ENCODE assay signal across 9 cellular contexts in the genomic region with DNA sequence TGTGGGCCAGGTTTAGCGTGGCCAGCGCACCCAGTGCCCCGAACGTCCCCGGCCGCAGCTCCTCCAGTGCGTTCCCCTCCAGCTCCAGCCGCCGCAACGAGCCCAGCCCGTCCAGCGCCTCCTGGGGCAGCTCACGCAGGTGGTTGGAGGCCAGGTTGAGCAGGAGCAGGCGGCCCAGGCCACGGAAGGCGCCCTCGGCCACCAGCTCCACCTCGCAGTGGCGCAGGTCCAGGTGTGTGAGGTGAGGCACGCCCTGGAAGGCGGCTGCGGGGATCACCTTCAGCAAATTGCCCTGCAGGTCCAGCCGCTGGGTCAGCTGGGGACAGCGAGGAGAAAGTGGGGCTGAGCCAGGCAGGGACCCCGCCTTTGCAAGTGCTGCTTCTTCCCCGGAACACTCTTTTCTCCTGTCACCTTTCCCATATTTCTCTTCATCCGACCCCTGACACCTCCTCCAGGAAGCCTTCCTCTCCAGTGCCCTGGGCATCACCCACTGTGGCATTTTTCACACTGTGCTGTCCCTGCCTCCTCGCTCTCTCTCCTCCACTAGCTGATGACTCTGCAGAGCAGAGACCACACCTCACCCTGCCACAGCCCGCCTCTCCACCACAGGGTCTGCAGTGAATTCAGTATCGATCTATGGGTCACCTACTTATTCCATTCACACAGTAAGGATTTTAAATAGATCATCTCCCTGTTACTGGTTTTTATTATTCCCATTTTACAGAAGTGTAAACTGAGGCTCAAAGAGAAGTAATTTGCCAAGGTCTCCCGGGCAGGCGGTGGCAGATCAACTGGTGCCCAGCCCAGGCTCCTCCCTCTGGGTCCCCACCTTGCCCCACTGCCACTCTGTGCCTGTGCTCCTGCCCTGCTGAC. TPM values are rescaled to one million over a fixed set of nuclear protein-coding genes. Genes with fewer than 3 reads are reported as not detected.
DNase-seq lines count a peak whose midpoint lies in the region; ATAC-seq lines count a peak whose summit lies in the region.
"Had no signal": no experiment of that assay in that cellular context is flagged by ENCODE, and none has a peak within 500 bp of the region (broad histone marks: within the 10 kb centered on the region; RNA-seq: fewer than 3 reads in every experiment).

No MANE protein-coding gene starts in this region.

- ATAC-seq in GM21423 (IDR thresholded peaks at IDR 0.05; ENCODE audit: unreplicated experiment) = no peak

- DNase-seq in activated CD4-positive, alpha-beta T cell treated with anti-CD3 and anti-CD28 coated beads, Interleukin-2, amount 10 ng/mL, durations not matched to agents 24 days and 14 days = no peak
- no peak for DNase-seq in activated CD4-positive, alpha-beta T cell treated with anti-CD3 and anti-CD28 coated beads for 4 hours
- DNase-seq in activated T-helper 2 cell treated with anti-CD3 and anti-CD28 coated beads, Interferon-gamma antibody, Interleukin-2, Interleukin-4, amounts not matched to agents 10 μg/mL and 5 μg/mL and 100 μg/mL, durations not matched to agents 14 hours and 24 hours and 36 hours (ENCODE audit: low spot score) = no peak
- DNase-seq in immature natural killer cell (no peak), HuH-7.5 (ENCODE audit: low spot score) (no peak), cortex of kidney (lab: John Stamatoyannopoulos, UW) (no peak)
- DNase-seq: NCI-H226 had no signal

- H3K27ac Mint-ChIP-seq in activated CD4-positive, alpha-beta T cell treated with anti-CD3 and anti-CD28 coated beads, Interleukin-2, amount 10 ng/mL, durations not matched to agents 24 days and 14 days = peak overlapping the region; percentile 11
- no peak overlapping the region for H3K27ac Mint-ChIP-seq in activated T-helper 2 cell treated with anti-CD3 and anti-CD28 coated beads, Interferon-gamma antibody, Interleukin-2, Interleukin-4, amounts not matched to agents 10 μg/mL and 5 μg/mL and 100 μg/mL, durations not matched to agents 14 hours and 24 hours and 36 hours
- peak overlapping the region in 3 of 6 donors; percentile 15 to 62 (median 59) for H3K27ac Mint-ChIP-seq in immature natural killer cell

- intact Hi-C loops in activated CD4-positive, alpha-beta T cell treated with anti-CD3 and anti-CD28 coated beads, Interleukin-2, amount 10 ng/mL, durations not matched to agents 24 days and 14 days (cut with micrococcal nuclease) = no loop called here
- intact Hi-C loops in activated T-helper 2 cell treated with anti-CD3 and anti-CD28 coated beads, Interferon-gamma antibody, Interleukin-2, Interleukin-4, amounts not matched to agents 10 μg/mL and 5 μg/mL and 100 μg/mL, durations not matched to agents 14 hours and 24 hours and 36 hours (cut with micrococcal nuclease) = no loop called here

- H3K4me3 Mint-ChIP-seq in activated CD4-positive, alpha-beta T cell treated with anti-CD3 and anti-CD28 coated beads, Interleukin-2, amount 10 ng/mL, durations not matched to agents 24 days and 14 days = peak overlapping the region; percentile 77
- peak overlapping the region; percentile 61 for H3K4me3 Mint-ChIP-seq in activated T-helper 2 cell treated with anti-CD3 and anti-CD28 coated beads, Interferon-gamma antibody, Interleukin-2, Interleukin-4, amounts not matched to agents 10 μg/mL and 5 μg/mL and 100 μg/mL, durations not matched to agents 14 hours and 24 hours and 36 hours (ENCODE audit: low read depth)
- peak overlapping the region; percentile 56 to 81 (median 79) for H3K4me3 Mint-ChIP-seq in immature natural killer cell

- no peaks in the 10 kb centered on the region for H3K9me3 ChIP-seq in stomach smooth muscle (ENCODE audit: control insufficient read depth in 2 of 2, low read length in 2 of 2)

- H3K4me1 ChIP-seq in stomach smooth muscle (ENCODE audit: control insufficient read depth, insufficient read depth, low read length) = peaks cover 16% of the 10 kb centered on the region

- no peaks in the 10 kb centered on the region for H3K36me3 Mint-ChIP-seq in activated CD4-positive, alpha-beta T cell treated with anti-CD3 and anti-CD28 coated beads, Interleukin-2, amount 10 ng/mL, durations not matched to agents 24 days and 14 days (ENCODE audit: low read depth)
- peaks cover 3% of the 10 kb centered on the region for H3K36me3 Mint-ChIP-seq in activated T-helper 2 cell treated with anti-CD3 and anti-CD28 coated beads, Interferon-gamma antibody, Interleukin-2, Interleukin-4, amounts not matched to agents 10 μg/mL and 5 μg/mL and 100 μg/mL, durations not matched to agents 14 hours and 24 hours and 36 hours (ENCODE audit: low read depth)
- no peaks in the 10 kb centered on the region for H3K36me3 Mint-ChIP-seq in immature natural killer cell

- H3K36me3 ChIP-seq in stomach smooth muscle (ENCODE audit: control insufficient read depth in 2 of 2, insufficient read depth in 2 of 2, low read length in 2 of 2) = no peaks in the 10 kb centered on the region

- H3K27me3 ChIP-seq in stomach smooth muscle (ENCODE audit: control insufficient read depth in 1 of 2, insufficient read depth in 2 of 2, low read length in 2 of 2) = no peaks in the 10 kb centered on the region

- H3K9me3 Mint-ChIP-seq in activated CD4-positive, alpha-beta T cell treated with anti-CD3 and anti-CD28 coated beads, Interleukin-2, amount 10 ng/mL, durations not matched to agents 24 days and 14 days = no peaks in the 10 kb centered on the region
- no peaks in the 10 kb centered on the region for H3K9me3 Mint-ChIP-seq in activated T-helper 2 cell treated with anti-CD3 and anti-CD28 coated beads, Interferon-gamma antibody, Interleukin-2, Interleukin-4, amounts not matched to agents 10 μg/mL and 5 μg/mL and 100 μg/mL, durations not matched to agents 14 hours and 24 hours and 36 hours
- no peaks in the 10 kb centered on the region for H3K9me3 Mint-ChIP-seq in immature natural killer cell

- no peak overlapping the region for H3K9ac ChIP-seq in stomach smooth muscle (ENCODE audit: low read length in 2 of 2)

- peaks cover 2% of the 10 kb centered on the region for H3K27me3 Mint-ChIP-seq in activated CD4-positive, alpha-beta T cell treated with anti-CD3 and anti-CD28 coated beads, Interleukin-2, amount 10 ng/mL, durations not matched to agents 24 days and 14 days
- H3K27me3 Mint-ChIP-seq in activated T-helper 2 cell treated with anti-CD3 and anti-CD28 coated beads, Interferon-gamma antibody, Interleukin-2, Interleukin-4, amounts not matched to agents 10 μg/mL and 5 μg/mL and 100 μg/mL, durations not matched to agents 14 hours and 24 hours and 36 hours (ENCODE audit: low read depth) = peaks cover 2% of the 10 kb centered on the region
- H3K27me3 Mint-ChIP-seq in immature natural killer cell (ENCODE audit: low read depth in 3 of 3) = peaks cover 0 to 6% (median 1%) of the 10 kb centered on the region in 3 donors

- peaks cover 5% of the 10 kb centered on the region for H3K4me1 Mint-ChIP-seq in activated CD4-positive, alpha-beta T cell treated with anti-CD3 and anti-CD28 coated beads, Interleukin-2, amount 10 ng/mL, durations not matched to agents 24 days and 14 days
- peaks cover 3% of the 10 kb centered on the region for H3K4me1 Mint-ChIP-seq in activated T-helper 2 cell treated with anti-CD3 and anti-CD28 coated beads, Interferon-gamma antibody, Interleukin-2, Interleukin-4, amounts not matched to agents 10 μg/mL and 5 μg/mL and 100 μg/mL, durations not matched to agents 14 hours and 24 hours and 36 hours (ENCODE audit: low read depth)
- H3K4me1 Mint-ChIP-seq in immature natural killer cell = peaks cover 5 to 8% of the 10 kb centered on the region in 2 donors

- peak overlapping the region; percentile 66 to 68 for H3K4me3 ChIP-seq in stomach smooth muscle (ENCODE audit: low read length in 2 of 2)

- H3K27ac ChIP-seq in stomach smooth muscle (ENCODE audit: low read length) = no peak overlapping the region

RNA-seq across cellular contexts. Expression of gene CHADL, which starts 1.9 kb away (rescaled TPM):
- 0.33 and 0.47 TPM in 2 replicates for total RNA-seq in activated CD4-positive, alpha-beta T cell treated with anti-CD3 and anti-CD28 coated beads, Interleukin-2, amount 10 ng/mL, durations not matched to agents 24 days and 14 days
- 0.11 and 0.62 TPM in 2 replicates for total RNA-seq in activated T-helper 2 cell treated with anti-CD3 and anti-CD28 coated beads, Interferon-gamma antibody, Interleukin-2, Interleukin-4, amounts not matched to agents 10 μg/mL and 5 μg/mL and 100 μg/mL, durations not matched to agents 14 hours and 24 hours and 36 hours
- under 1 TPM in 2 of 3 donors, not detected in 1; 0.32 to 0.90 TPM for polyA plus RNA-seq in immature natural killer cell

RNA-seq across cellular contexts. Expression of gene L3MBTL2, which starts 33.7 kb away (rescaled TPM):
- 53.3 and 55.0 TPM in 2 replicates for total RNA-seq in activated CD4-positive, alpha-beta T cell treated with anti-CD3 and anti-CD28 coated beads, Interleukin-2, amount 10 ng/mL, durations not matched to agents 24 days and 14 days
- 39.3 and 42.2 TPM in 2 replicates for total RNA-seq in activated T-helper 2 cell treated with anti-CD3 and anti-CD28 coated beads, Interferon-gamma antibody, Interleukin-2, Interleukin-4, amounts not matched to agents 10 μg/mL and 5 μg/mL and 100 μg/mL, durations not matched to agents 14 hours and 24 hours and 36 hours
- 10 to 100 TPM; 26.6 to 32.2 (median 30.5) TPM for polyA plus RNA-seq in immature natural killer cell

RNA-seq across cellular contexts. Expression of gene RANGAP1, which starts 47.2 kb away (rescaled TPM):
- 185 and 187 TPM in 2 replicates for total RNA-seq in activated CD4-positive, alpha-beta T cell treated with anti-CD3 and anti-CD28 coated beads, Interleukin-2, amount 10 ng/mL, durations not matched to agents 24 days and 14 days
- 189 and 192 TPM in 2 replicates for total RNA-seq in activated T-helper 2 cell treated with anti-CD3 and anti-CD28 coated beads, Interferon-gamma antibody, Interleukin-2, Interleukin-4, amounts not matched to agents 10 μg/mL and 5 μg/mL and 100 μg/mL, durations not matched to agents 14 hours and 24 hours and 36 hours
- polyA plus RNA-seq in immature natural killer cell = 10 to 100 TPM; 10.4 to 29.9 (median 15.6) TPM
